21 cellular contexts compared by ENCODE assay signal in genomic region chr12:66041651-66042363, GRCh38.
DNase-seq lines count a peak whose midpoint lies in the region; ATAC-seq and TF ChIP-seq lines count a peak whose summit lies in the region.
"Had no signal": no experiment of that assay in that cellular context is flagged by ENCODE, and none has a peak within 500 bp of the region (broad histone marks: within the 10 kb centered on the region; RNA-seq: fewer than 3 reads in every experiment).

No MANE protein-coding gene starts in this region.

- no peaks in the 10 kb centered on the region for H3K79me2 ChIP-seq in PC-9 (ENCODE audit: low read depth)

- H3K27ac ChIP-seq in PC-9 (no peak overlapping the region), lower lobe of right lung (no peak overlapping the region)
- H3K27ac ChIP-seq: BLaER1, HL-60, SJCRH30 had no signal

- peaks cover 2% of the 10 kb centered on the region; the same call in 1 of the 2 replicates for H3K4me1 ChIP-seq in PC-9 (replicated peaks; ENCODE audit: insufficient read depth)
- H3K4me1 ChIP-seq in lower lobe of right lung = no peaks in the 10 kb centered on the region
- H3K4me1 ChIP-seq: BLaER1, SJCRH30 had no signal

- CTCF ChIA-PET in PC-9 (lab: Charles Lee) = no interaction called here

- POLR2A ChIA-PET in PC-9 (lab: Charles Lee; ENCODE audit: unreplicated experiment) = no interaction called here

- ATAC-seq in GM21526 (IDR thresholded peaks at IDR 0.05; ENCODE audit: low FRiP score, unreplicated experiment) = peak; percentile 65
- ATAC-seq in lower lobe of right lung = no peak
- no peak for ATAC-seq in HG03520 (IDR thresholded peaks at IDR 0.05; ENCODE audit: unreplicated experiment)
- ATAC-seq: PC-3, Right ventricle myocardium inferior had no signal

- peak; percentile 83 for DNase-seq in GM12865 (ENCODE audit: low read depth)
- no peak for DNase-seq in PC-9
- DNase-seq in left kidney (ENCODE audit: low read depth, low spot score) = peak; percentile 21
- no peak for DNase-seq in lower lobe of right lung
- no peak for DNase-seq in SKM-1 treated with dmso at 0.1 percent for 144 hours (lab: John Stamatoyannopoulos, UW; ENCODE audit: unreplicated experiment)
- DNase-seq: CD4-positive, CD25-positive, alpha-beta regulatory T cell; DMS53; NCI-H1092 treated with DMSO at 0.1 percent for 48 hours; NCI-H1436 treated with DMSO at 0.1 percent for 48 hours; NCI-H187 treated with DMSO at 0.1 percent for 48 hours; NCI-H2171 treated with DMSO at 0.1 percent for 48 hours; NCI-H345; NCI-H524; NCI-H748 treated with DMSO at 0.1 percent for 48 hours; PC-3; SJCRH30 had no signal

- TF ChIP-seq CTCF in GM12865 (IDR thresholded peaks at IDR 0.05; ENCODE audit: insufficient read depth, low read depth, low read length, missing control alignments) = no peak
- no peak for TF ChIP-seq CTCF in PC-9 (conservative IDR thresholded peaks at IDR 0.05)
- no peak for TF ChIP-seq CTCF in lower lobe of right lung (IDR thresholded peaks at IDR 0.05)

- H3K36me3 ChIP-seq in PC-9 (ENCODE audit: low read depth) (no peaks in the 10 kb centered on the region), lower lobe of right lung (no peaks in the 10 kb centered on the region)
- H3K36me3 ChIP-seq: BLaER1, SJCRH30 had no signal

- no peaks in the 10 kb centered on the region for H4K20me1 ChIP-seq in PC-9 (ENCODE audit: insufficient read depth)
- H4K20me1 ChIP-seq: BLaER1 had no signal

- H3F3A ChIP-seq in PC-9 (ENCODE audit: insufficient read depth, low read depth) = no peaks in the 10 kb centered on the region

- intact Hi-C loops in PC-9 (cut with micrococcal nuclease; ENCODE audit: unreplicated experiment) = no loop called here
- intact Hi-C loops in lower lobe of right lung (cut with DNase I) = no loop called here

- 0 out of 2 replicates have a peak overlapping the region, but pooled peaks have one; percentile 11 for H2AFZ ChIP-seq in PC-9

- no TSS peak for BruUV-seq in PC-9 (replicated peaks; lab: Mats Ljungman, UMichigan)

- H3K27me3 ChIP-seq in PC-9 (ENCODE audit: insufficient read depth, low read depth) = no peaks in the 10 kb centered on the region
- H3K27me3 ChIP-seq in lower lobe of right lung (ENCODE audit: low read depth) = no peaks in the 10 kb centered on the region
- H3K27me3 ChIP-seq: BLaER1, SJCRH30 had no signal

- H3K4me3 ChIP-seq in GM12865 (ENCODE audit: low read depth, low read length) (peak overlapping the region; percentile 35; the same call in 1 of the 2 replicates), PC-9 (no peak overlapping the region), lower lobe of right lung (no peak overlapping the region)
- H3K4me3 ChIP-seq: BLaER1, SJCRH30 had no signal

- no peak overlapping the region for H3K4me2 ChIP-seq in PC-9
- H3K4me2 ChIP-seq: BLaER1 had no signal

- no peaks in the 10 kb centered on the region for H3K9me2 ChIP-seq in PC-9 (ENCODE audit: insufficient read depth)

- H3K9me3 ChIP-seq in PC-9 (ENCODE audit: insufficient read depth, low read depth) = no peaks in the 10 kb centered on the region
- H3K9me3 ChIP-seq in lower lobe of right lung = no peaks in the 10 kb centered on the region
- H3K9me3 ChIP-seq: BLaER1, SJCRH30 had no signal

Comparison
In these comparisons a context has a peak if more than half of its experiments do, and no peak if none do; other contexts are left out.
1. DNase-seq: peak in GM12865 (single experiment) and left kidney (single experiment); none in PC-9 (0 of 2), lower lobe of right lung (single experiment) and SKM-1 treated with dmso at 0.1 percent for 144 hours (single experiment).